In genomic region chr16:57589374-57589773, GRCh38 we compare ENCODE assay signal across 22 cellular contexts. TPM values are rescaled to one million over a fixed set of nuclear protein-coding genes. Genes with fewer than 3 reads are reported as not detected.
"Had no signal": no experiment of that assay in that cellular context is flagged by ENCODE, and none has a peak within 500 bp of the region (broad histone marks: within the 10 kb centered on the region; RNA-seq: fewer than 3 reads in every experiment).

No MANE protein-coding gene starts in this region.

- H3K4me3 Mint-ChIP-seq: activated naive CD4-positive, alpha-beta T cell treated with anti-CD3 and anti-CD28 coated beads, Interleukin-2, amount 10 ng/mL, durations not matched to agents 7 days and 5 days; activated T-helper 1 cell treated with anti-CD3 and anti-CD28 coated beads, Interleukin-12 subunit alpha, Interleukin-12 subunit beta, Interleukin-2, Interleukin-4 antibody, amounts not matched to agents 30 ng/mL and 10 ng/mL and 1 ng/mL, durations not matched to agents 14 hours and 24 hours and 36 hours; neural crest cell; stimulated activated naive B cell treated with anti-CD40 and anti-IgM and Interleukin-4, amounts not matched to agents 10 μg/mL and 1 μg/mL and 100 μg/mL, for 72 hours; T-cell had no signal

- H3K9ac ChIP-seq: SK-N-SH had no signal

- H3K4me2 ChIP-seq: SK-N-SH had no signal

- H3K27me3 ChIP-seq: foreskin keratinocyte had no signal

- H3K4me3 ChIP-seq: spleen, tibial artery had no signal

- H3K9me3 ChIP-seq: SK-N-SH, tibial artery had no signal

- ATAC-seq: activated CD4-positive, CD25-positive, alpha-beta regulatory T cell treated with anti-CD3 and anti-CD28 coated beads, Interleukin-2, amount 50 U/mL, for 24 hours; foreskin keratinocyte; sciatic nerve; stimulated activated naive B cell treated with anti-CD40 and anti-IgM and Interleukin-4, amounts not matched to agents 10 μg/mL and 1 μg/mL and 100 μg/mL, for 72 hours; T-cell had no signal

- H3K4me1 ChIP-seq: tibial artery had no signal

- H3K9me3 Mint-ChIP-seq: activated T-helper 1 cell treated with anti-CD3 and anti-CD28 coated beads, Interleukin-12 subunit alpha, Interleukin-12 subunit beta, Interleukin-2, Interleukin-4 antibody, amounts not matched to agents 30 ng/mL and 10 ng/mL and 1 ng/mL, durations not matched to agents 14 hours and 24 hours and 36 hours; T-cell had no signal

- H3K36me3 ChIP-seq: spleen, tibial artery had no signal

- DNase-seq: activated CD4-positive, alpha-beta T cell treated with anti-CD3 and anti-CD28 coated beads, Interleukin-2, amount 50 U/mL, for 4 hours; activated naive CD4-positive, alpha-beta T cell treated with anti-CD3 and anti-CD28 coated beads, Interleukin-2, amount 10 ng/mL, durations not matched to agents 7 days and 5 days; amniotic stem cell; central memory CD4-positive, alpha-beta T cell; cortex of kidney; effector memory CD4-positive, alpha-beta T cell; foreskin keratinocyte; glutamatergic neuron; SK-N-SH; spleen; stimulated activated CD4-positive, alpha-beta T cell treated with anti-CD3 and anti-CD28 coated beads, Interleukin-1b, Interleukin-23, amount 100 ng/mL, for 48 hours; stimulated activated naive B cell treated with anti-CD40 and anti-IgM and Interleukin-4, amounts not matched to agents 10 μg/mL and 1 μg/mL and 100 μg/mL, for 72 hours; T-helper 9 cell had no signal

- FAIRE-seq: urothelium cell line had no signal

- H3K27ac Mint-ChIP-seq: activated naive CD4-positive, alpha-beta T cell treated with anti-CD3 and anti-CD28 coated beads, Interleukin-2, amount 10 ng/mL, durations not matched to agents 7 days and 5 days; activated T-helper 1 cell treated with anti-CD3 and anti-CD28 coated beads, Interleukin-12 subunit alpha, Interleukin-12 subunit beta, Interleukin-2, Interleukin-4 antibody, amounts not matched to agents 30 ng/mL and 10 ng/mL and 1 ng/mL, durations not matched to agents 14 hours and 24 hours and 36 hours; stimulated activated naive B cell treated with anti-CD40 and anti-IgM and Interleukin-4, amounts not matched to agents 10 μg/mL and 1 μg/mL and 100 μg/mL, for 72 hours; T-cell had no signal

- H3K27ac ChIP-seq: foreskin keratinocyte, tibial artery had no signal

- H3K36me3 Mint-ChIP-seq: stimulated activated naive B cell treated with anti-CD40 and anti-IgM and Interleukin-4, amounts not matched to agents 10 μg/mL and 1 μg/mL and 100 μg/mL, for 72 hours; T-cell had no signal

- H3K27me3 Mint-ChIP-seq: T-cell had no signal

RNA-seq across cellular contexts. Expression of gene ADGRG5, which starts 46.9 kb away (rescaled TPM):
- total RNA-seq: foreskin keratinocyte, osteoblast, pulmonary artery endothelial cell had no signal
